1 cellular context compared by ENCODE assay signal in genomic region chr16:2009791-2010510, GRCh38.
TF ChIP-seq lines count a peak whose summit lies in the region.

TSS of gene ZNF598 (minus strand) at chr16:2009821.

TF ChIP-seq in GM12878, 131 proteins besides CTCF, POLR2A, EP300 and RAD21 (continued from another document and continues in another):
- TF ChIP-seq NKRF (conservative IDR thresholded peaks at IDR 0.05) (peak; percentile 77; the same call in 1 of the 2 replicates), SUPT20H (IDR thresholded peaks at IDR 0.05; ENCODE audit: borderline replicate concordance, control insufficient read depth, low read depth, low read length) (no peak), CBX3 (IDR thresholded peaks at IDR 0.05; ENCODE audit: borderline replicate concordance, low read depth) (no peak), NBN (IDR thresholded peaks at IDR 0.05) (peak; percentile 75; the same call in 1 of the 2 replicates), ZNF622 (IDR thresholded peaks at IDR 0.05) (no peak), BMI1 (IDR thresholded peaks at IDR 0.05; ENCODE audit: borderline replicate concordance) (no peak), CEBPB (IDR thresholded peaks at IDR 0.05; ENCODE audit: borderline replicate concordance in 1 of 2, low read depth in 2 of 2, low read length in 2 of 2) (no peak), PRDM15 (CRISPR knock-in tag; IDR thresholded peaks at IDR 0.05) (no peak), ZBED1 (IDR thresholded peaks at IDR 0.05; ENCODE audit: borderline replicate concordance) (no peak), BRCA1 (IDR thresholded peaks at IDR 0.05; ENCODE audit: low read depth, low read length) (no peak), CBFB (IDR thresholded peaks at IDR 0.05; ENCODE audit: low read depth) (peak; percentile 67), USF2 (IDR thresholded peaks at IDR 0.05; ENCODE audit: borderline replicate concordance, low read depth, low read length) (no peak), IKZF1 (conservative IDR thresholded peaks at IDR 0.05) (peak; percentile 86), ZNF217 (IDR thresholded peaks at IDR 0.05) (no peak), CHD2 (IDR thresholded peaks at IDR 0.05; ENCODE audit: borderline replicate concordance, low read depth, low read length) (no peak), PML (IDR thresholded peaks at IDR 0.05; ENCODE audit: low read length) (peak; percentile 80; the same call in 1 of the 2 replicates), ZZZ3 (IDR thresholded peaks at IDR 0.05; ENCODE audit: control insufficient read depth, insufficient read length, low read depth) (no peak), MYB (IDR thresholded peaks at IDR 0.05; ENCODE audit: borderline replicate concordance, low read depth, low read length) (no peak), NRF1 (conservative IDR thresholded peaks at IDR 0.05; ENCODE audit: low read depth, low read length) (no peak), PAX8 (IDR thresholded peaks at IDR 0.05) (no peak), SRF (IDR thresholded peaks at IDR 0.05; ENCODE audit: low read depth in 2 of 2, low read length in 2 of 2) (no peak), MEF2A (IDR thresholded peaks at IDR 0.05; ENCODE audit: insufficient read depth, low read depth, low read length) (no peak), IKZF2 (IDR thresholded peaks at IDR 0.05) (peak in 1 of 2 experiments; percentile 36; a peak in 1 of 4 replicates), ELK1 (IDR thresholded peaks at IDR 0.05; ENCODE audit: low read depth, low read length) (peak; percentile 74), IRF3 (IDR thresholded peaks at IDR 0.05) (no peak), FOXM1 (IDR thresholded peaks at IDR 0.05; ENCODE audit: low read depth, low read length) (no peak), RAD51 (IDR thresholded peaks at IDR 0.05) (no peak), RELA (IDR thresholded peaks at IDR 0.05; ENCODE audit: borderline replicate concordance, partially characterized antibody) (peak; percentile 32), TCF12 (IDR thresholded peaks at IDR 0.05; ENCODE audit: low read depth, low read length) (0 out of 2 replicates have a peak, but pooled peaks have one; percentile 18), RFX5 (IDR thresholded peaks at IDR 0.05; ENCODE audit: low read depth, low read length) (no peak), ZBTB33 (IDR thresholded peaks at IDR 0.05) (no peak)
- TF ChIP-seq, protein P1, sequence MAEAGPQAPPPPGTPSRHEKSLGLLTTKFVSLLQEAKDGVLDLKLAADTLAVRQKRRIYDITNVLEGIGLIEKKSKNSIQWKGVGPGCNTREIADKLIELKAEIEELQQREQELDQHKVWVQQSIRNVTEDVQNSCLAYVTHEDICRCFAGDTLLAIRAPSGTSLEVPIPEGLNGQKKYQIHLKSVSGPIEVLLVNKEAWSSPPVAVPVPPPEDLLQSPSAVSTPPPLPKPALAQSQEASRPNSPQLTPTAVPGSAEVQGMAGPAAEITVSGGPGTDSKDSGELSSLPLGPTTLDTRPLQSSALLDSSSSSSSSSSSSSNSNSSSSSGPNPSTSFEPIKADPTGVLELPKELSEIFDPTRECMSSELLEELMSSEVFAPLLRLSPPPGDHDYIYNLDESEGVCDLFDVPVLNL (IDR thresholded peaks at IDR 0.05; ENCODE audit: low read depth, low read length): no peak
- TF ChIP-seq, protein P2, sequence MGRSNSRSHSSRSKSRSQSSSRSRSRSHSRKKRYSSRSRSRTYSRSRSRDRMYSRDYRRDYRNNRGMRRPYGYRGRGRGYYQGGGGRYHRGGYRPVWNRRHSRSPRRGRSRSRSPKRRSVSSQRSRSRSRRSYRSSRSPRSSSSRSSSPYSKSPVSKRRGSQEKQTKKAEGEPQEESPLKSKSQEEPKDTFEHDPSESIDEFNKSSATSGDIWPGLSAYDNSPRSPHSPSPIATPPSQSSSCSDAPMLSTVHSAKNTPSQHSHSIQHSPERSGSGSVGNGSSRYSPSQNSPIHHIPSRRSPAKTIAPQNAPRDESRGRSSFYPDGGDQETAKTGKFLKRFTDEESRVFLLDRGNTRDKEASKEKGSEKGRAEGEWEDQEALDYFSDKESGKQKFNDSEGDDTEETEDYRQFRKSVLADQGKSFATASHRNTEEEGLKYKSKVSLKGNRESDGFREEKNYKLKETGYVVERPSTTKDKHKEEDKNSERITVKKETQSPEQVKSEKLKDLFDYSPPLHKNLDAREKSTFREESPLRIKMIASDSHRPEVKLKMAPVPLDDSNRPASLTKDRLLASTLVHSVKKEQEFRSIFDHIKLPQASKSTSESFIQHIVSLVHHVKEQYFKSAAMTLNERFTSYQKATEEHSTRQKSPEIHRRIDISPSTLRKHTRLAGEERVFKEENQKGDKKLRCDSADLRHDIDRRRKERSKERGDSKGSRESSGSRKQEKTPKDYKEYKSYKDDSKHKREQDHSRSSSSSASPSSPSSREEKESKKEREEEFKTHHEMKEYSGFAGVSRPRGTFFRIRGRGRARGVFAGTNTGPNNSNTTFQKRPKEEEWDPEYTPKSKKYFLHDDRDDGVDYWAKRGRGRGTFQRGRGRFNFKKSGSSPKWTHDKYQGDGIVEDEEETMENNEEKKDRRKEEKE (IDR thresholded peaks at IDR 0.05): no peak
- TF ChIP-seq, protein P3, sequence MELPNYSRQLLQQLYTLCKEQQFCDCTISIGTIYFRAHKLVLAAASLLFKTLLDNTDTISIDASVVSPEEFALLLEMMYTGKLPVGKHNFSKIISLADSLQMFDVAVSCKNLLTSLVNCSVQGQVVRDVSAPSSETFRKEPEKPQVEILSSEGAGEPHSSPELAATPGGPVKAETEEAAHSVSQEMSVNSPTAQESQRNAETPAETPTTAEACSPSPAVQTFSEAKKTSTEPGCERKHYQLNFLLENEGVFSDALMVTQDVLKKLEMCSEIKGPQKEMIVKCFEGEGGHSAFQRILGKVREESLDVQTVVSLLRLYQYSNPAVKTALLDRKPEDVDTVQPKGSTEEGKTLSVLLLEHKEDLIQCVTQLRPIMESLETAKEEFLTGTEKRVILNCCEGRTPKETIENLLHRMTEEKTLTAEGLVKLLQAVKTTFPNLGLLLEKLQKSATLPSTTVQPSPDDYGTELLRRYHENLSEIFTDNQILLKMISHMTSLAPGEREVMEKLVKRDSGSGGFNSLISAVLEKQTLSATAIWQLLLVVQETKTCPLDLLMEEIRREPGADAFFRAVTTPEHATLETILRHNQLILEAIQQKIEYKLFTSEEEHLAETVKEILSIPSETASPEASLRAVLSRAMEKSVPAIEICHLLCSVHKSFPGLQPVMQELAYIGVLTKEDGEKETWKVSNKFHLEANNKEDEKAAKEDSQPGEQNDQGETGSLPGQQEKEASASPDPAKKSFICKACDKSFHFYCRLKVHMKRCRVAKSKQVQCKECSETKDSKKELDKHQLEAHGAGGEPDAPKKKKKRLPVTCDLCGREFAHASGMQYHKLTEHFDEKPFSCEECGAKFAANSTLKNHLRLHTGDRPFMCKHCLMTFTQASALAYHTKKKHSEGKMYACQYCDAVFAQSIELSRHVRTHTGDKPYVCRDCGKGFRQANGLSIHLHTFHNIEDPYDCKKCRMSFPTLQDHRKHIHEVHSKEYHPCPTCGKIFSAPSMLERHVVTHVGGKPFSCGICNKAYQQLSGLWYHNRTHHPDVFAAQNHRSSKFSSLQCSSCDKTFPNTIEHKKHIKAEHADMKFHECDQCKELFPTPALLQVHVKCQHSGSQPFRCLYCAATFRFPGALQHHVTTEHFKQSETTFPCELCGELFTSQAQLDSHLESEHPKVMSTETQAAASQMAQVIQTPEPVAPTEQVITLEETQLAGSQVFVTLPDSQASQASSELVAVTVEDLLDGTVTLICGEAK (IDR thresholded peaks at IDR 0.05; ENCODE audit: borderline replicate concordance): peak; percentile 84
- TF ChIP-seq, protein P4, sequence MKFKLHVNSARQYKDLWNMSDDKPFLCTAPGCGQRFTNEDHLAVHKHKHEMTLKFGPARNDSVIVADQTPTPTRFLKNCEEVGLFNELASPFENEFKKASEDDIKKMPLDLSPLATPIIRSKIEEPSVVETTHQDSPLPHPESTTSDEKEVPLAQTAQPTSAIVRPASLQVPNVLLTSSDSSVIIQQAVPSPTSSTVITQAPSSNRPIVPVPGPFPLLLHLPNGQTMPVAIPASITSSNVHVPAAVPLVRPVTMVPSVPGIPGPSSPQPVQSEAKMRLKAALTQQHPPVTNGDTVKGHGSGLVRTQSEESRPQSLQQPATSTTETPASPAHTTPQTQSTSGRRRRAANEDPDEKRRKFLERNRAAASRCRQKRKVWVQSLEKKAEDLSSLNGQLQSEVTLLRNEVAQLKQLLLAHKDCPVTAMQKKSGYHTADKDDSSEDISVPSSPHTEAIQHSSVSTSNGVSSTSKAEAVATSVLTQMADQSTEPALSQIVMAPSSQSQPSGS (IDR thresholded peaks at IDR 0.05; ENCODE audit: low read length): no peak
